Comparison of ENCODE assay signal across 1 cellular context in the genomic region with DNA sequence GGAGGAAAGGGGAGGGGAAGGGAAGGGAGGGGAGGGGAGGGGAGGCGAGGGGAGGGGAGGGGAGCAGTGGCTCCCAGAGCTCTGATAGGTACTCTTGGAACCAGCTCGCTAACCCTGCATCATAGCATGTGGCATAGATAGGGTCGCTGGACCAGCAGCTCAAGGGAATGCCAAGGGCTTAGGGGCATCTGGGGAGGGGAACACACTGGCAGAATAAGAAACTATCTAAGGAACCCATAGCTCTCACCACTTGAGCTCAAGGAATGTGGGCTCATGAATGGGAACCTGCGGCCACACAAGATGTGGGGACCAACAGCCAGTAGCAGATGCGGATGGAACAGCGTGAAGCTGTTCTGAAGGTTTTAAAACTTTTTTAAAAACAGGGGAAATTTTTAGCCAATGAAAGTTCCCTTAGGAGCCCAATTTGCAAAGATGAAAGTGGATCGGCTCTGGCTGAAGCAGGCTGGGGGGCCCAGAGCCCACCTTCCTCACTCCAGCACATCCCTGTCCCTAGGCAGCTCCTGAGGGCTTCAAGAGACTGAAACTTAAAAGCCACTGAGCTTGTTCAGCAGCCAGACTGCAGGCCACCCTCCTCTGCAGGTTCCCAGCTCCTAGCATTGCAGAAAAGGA.
A peak's percentile ranks its signal among the peaks of the same experiment; 100 is the strongest.
TF ChIP-seq lines count a peak whose summit lies in the region.

No MANE protein-coding gene starts in this region.

TF ChIP-seq in HepG2, 621 proteins besides CTCF, POLR2A, EP300 and RAD21:
- TF ChIP-seq SRY (CRISPR knock-in tag; IDR thresholded peaks at IDR 0.05) (no peak), PCBP1 (IDR thresholded peaks at IDR 0.05; ENCODE audit: borderline replicate concordance, low read depth, low read length) (0 out of 2 replicates have a peak, but pooled peaks have one; percentile 30), SIN3B (IDR thresholded peaks at IDR 0.05; ENCODE audit: low read length) (no peak), ZNF709 (CRISPR knock-in tag; IDR thresholded peaks at IDR 0.05) (no peak), REL (CRISPR knock-in tag; conservative IDR thresholded peaks at IDR 0.05) (no peak), ZNF501 (CRISPR knock-in tag; IDR thresholded peaks at IDR 0.05) (no peak), NR1H2 (CRISPR knock-in tag; IDR thresholded peaks at IDR 0.05; ENCODE audit: borderline replicate concordance, low read depth) (no peak)
- TF ChIP-seq, protein P1, sequence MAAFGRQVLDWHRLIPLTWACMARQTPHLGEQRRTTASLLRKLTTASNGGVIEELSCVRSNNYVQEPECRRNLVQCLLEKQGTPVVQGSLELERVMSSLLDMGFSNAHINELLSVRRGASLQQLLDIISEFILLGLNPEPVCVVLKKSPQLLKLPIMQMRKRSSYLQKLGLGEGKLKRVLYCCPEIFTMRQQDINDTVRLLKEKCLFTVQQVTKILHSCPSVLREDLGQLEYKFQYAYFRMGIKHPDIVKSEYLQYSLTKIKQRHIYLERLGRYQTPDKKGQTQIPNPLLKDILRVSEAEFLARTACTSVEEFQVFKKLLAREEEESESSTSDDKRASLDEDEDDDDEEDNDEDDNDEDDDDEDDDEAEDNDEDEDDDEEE (CRISPR knock-in tag; IDR thresholded peaks at IDR 0.05): no peak
- TF ChIP-seq, protein P2, sequence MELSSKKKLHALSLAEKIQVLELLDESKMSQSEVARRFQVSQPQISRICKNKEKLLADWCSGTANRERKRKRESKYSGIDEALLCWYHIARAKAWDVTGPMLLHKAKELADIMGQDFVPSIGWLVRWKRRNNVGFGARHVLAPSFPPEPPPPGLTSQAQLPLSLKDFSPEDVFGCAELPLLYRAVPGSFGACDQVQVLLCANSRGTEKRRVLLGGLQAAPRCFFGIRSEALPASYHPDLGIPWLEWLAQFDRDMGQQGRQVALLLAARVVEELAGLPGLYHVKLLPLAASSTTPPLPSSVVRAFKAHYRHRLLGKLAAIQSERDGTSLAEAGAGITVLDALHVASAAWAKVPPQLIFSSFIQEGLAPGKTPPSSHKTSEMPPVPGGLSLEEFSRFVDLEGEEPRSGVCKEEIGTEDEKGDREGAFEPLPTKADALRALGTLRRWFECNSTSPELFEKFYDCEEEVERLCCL (CRISPR knock-in tag; IDR thresholded peaks at IDR 0.05; ENCODE audit: borderline replicate concordance): no peak
